In the genomic region with DNA sequence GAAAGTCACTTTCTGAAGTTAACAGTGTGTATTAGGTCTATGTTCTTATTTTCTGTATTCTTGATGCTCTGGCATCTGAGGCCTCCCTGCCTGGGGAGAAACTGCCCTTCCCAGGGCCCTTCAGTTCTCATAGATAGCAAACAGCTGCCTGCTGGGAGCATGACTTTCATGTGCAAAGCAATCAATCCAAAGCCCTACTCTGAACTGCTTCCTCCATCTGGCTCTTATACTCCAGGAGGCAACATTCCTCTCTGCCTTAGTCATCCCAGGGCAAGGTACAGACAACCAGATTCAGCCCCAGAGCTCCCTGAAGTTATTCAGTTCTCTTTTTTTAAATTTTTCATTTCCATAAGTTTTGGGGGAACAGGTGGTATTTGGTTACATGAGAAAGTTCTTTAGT, we compare ENCODE assay signal across 12 cellular contexts. TPM values are rescaled to one million over a fixed set of nuclear protein-coding genes. Genes with fewer than 3 reads are reported as not detected.
DNase-seq lines count a peak whose midpoint lies in the region; ATAC-seq, FAIRE-seq and TF ChIP-seq lines count a peak whose summit lies in the region.
"Had no signal": no experiment of that assay in that cellular context is flagged by ENCODE, and none has a peak within 500 bp of the region (broad histone marks: within the 10 kb centered on the region; RNA-seq: fewer than 3 reads in every experiment).

No MANE protein-coding gene starts in this region.

- ATAC-seq in HG03175 (IDR thresholded peaks at IDR 0.05; ENCODE audit: unreplicated experiment): no peak
- ATAC-seq: psoas muscle; stimulated activated naive CD8-positive, alpha-beta T cell treated with anti-CD3 and anti-CD28 coated beads, Interleukin-15, Interleukin-2, amounts not matched to agents 100 U/mL and 50 U/mL, for 24 hours had no signal

- no peak overlapping the region for H3K4me3 ChIP-seq in fibroblast of mammary gland (ENCODE audit: control insufficient read depth, low read depth, low read length)
- H3K4me3 ChIP-seq: psoas muscle had no signal

- no peak for FAIRE-seq in frontal cortex (lab: Jason Lieb, UNC)

- no peak for TF ChIP-seq CTCF in fibroblast of mammary gland (conservative IDR thresholded peaks at IDR 0.05; ENCODE audit: control insufficient read depth, insufficient read depth, low read depth, low read length)

- DNase-seq in GM04504 (ENCODE audit: low read depth) (peak; percentile 78), RPMI7951 (ENCODE audit: low read depth) (peak; percentile 95), fibroblast of mammary gland (ENCODE audit: low read depth) (peak; percentile 90), renal cortical epithelial cell (ENCODE audit: low read depth) (peak; percentile 88), NCI-H510A treated with DMSO at 0.1 percent for 48 hours (lab: John Stamatoyannopoulos, UW) (no peak), COR-L47 (lab: John Stamatoyannopoulos, UW) (no peak), frontal cortex (ENCODE audit: low spot score in 2 of 2) (no peak)
- DNase-seq: activated CD4-positive, CD25-positive, alpha-beta regulatory T cell treated with anti-CD3 and anti-CD28 coated beads, Interleukin-2, amount 50 U/mL, for 72 hours; NCI-H748 treated with DMSO at 0.1 percent for 48 hours; psoas muscle; stimulated activated naive CD8-positive, alpha-beta T cell treated with anti-CD3 and anti-CD28 coated beads, Interleukin-15, Interleukin-2, amounts not matched to agents 100 U/mL and 50 U/mL, for 24 hours had no signal

RNA-seq across cellular contexts. Expression of gene RIN3, which starts 41.7 kb away (rescaled TPM):
- total RNA-seq in RPMI7951 (2014; rRNA removed; shearing (Covaris generic)): 3.8 and 6.4 TPM in 2 replicates
- total RNA-seq in renal cortical epithelial cell (2.1 and 8.5 TPM in 2 replicates), frontal cortex (under 0.01 TPM)

Comparison
In these comparisons a context has a peak if more than half of its experiments do, and no peak if none do; other contexts are left out.
1. DNase-seq: peak in GM04504 (single experiment), RPMI7951 (single experiment), fibroblast of mammary gland (single experiment) and renal cortical epithelial cell (single experiment); none in NCI-H510A treated with DMSO at 0.1 percent for 48 hours (single experiment), COR-L47 (single experiment) and frontal cortex (0 of 2).